ENCODE assay signal across 12 cellular contexts in the genomic region with DNA sequence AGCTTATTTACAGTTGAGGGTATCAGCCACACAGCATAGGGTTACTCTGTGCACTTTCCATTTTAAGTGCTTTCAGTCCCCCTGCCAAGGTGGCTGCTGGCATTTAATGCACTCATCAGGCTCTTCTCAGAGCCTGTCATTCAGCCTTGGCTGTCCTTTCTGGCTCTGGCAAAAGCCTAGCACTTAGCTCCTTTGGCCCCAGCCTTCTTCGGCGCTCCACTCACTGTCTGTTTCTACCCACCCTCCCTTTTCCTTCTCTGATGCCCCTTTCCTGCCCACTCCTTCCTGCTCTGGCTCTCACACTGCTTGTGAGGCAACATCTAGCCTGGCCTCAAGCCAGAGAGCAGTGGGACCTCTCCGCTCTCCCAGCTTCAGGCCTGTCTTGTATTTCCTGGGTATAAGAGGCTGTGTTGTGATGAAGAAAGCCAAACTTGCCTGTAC.
DNase-seq lines count a peak whose midpoint lies in the region; ATAC-seq and TF ChIP-seq lines count a peak whose summit lies in the region.
"Had no signal": no experiment of that assay in that cellular context is flagged by ENCODE, and none has a peak within 500 bp of the region (broad histone marks: within the 10 kb centered on the region; RNA-seq: fewer than 3 reads in every experiment).

No MANE protein-coding gene starts in this region.

- peak overlapping the region; percentile 84 to 96 (median 89) for H3K27ac ChIP-seq in gastrocnemius medialis
- H3K27ac ChIP-seq: PC-9 had no signal

- peak in 1 of 2 donors; percentile 15 for TF ChIP-seq POLR2A in gastrocnemius medialis (IDR thresholded peaks at IDR 0.05)

- no peaks in the 10 kb centered on the region for H3K9me3 ChIP-seq in gastrocnemius medialis
- H3K9me3 ChIP-seq: ascending aorta had no signal

- DNase-seq in GF-D8 (lab: John Stamatoyannopoulos, UW) (peak; percentile 95), SKM-1 (lab: John Stamatoyannopoulos, UW; ENCODE audit: unreplicated experiment) (peak; percentile 28), foreskin fibroblast (peak; percentile 26 to 55), gastrocnemius medialis (peak; percentile 70 to 80), DMS 273 (lab: John Stamatoyannopoulos, UW; ENCODE audit: unreplicated experiment) (no peak), NCI-H524 (lab: John Stamatoyannopoulos, UW) (no peak), HK-2 (ENCODE audit: unreplicated experiment) (no peak), GM19238 (ENCODE audit: insufficient read length, low spot score) (no peak)
- DNase-seq: activated CD4-positive, alpha-beta T cell treated with anti-CD3 and anti-CD28 coated beads for 48 hours; occipital lobe; PC-9 had no signal

- H3K27me3 ChIP-seq in gastrocnemius medialis = no peaks in the 10 kb centered on the region
- H3K27me3 ChIP-seq: ascending aorta had no signal

- H3K4me3 ChIP-seq in foreskin fibroblast (ENCODE audit: low read depth in 1 of 2, low read length in 2 of 2) (no peak overlapping the region), gastrocnemius medialis (peak overlapping the region; percentile 11 to 42 (median 32))
- H3K4me3 ChIP-seq: ascending aorta, PC-9 had no signal

- peak; percentile 90 to 91 for ATAC-seq in gastrocnemius medialis

- in situ Hi-C loops in gastrocnemius medialis (cut with MboI; ENCODE audit: low sequenced_read_pairs in 4 of 4) = no loop called here

- no peaks in the 10 kb centered on the region for H3K36me3 ChIP-seq in gastrocnemius medialis
- H3K36me3 ChIP-seq: ascending aorta had no signal

- intact Hi-C loops in gastrocnemius medialis (cut with DNase I; ENCODE audit: low total_unique reads) = loop anchor here (5.0 kb wide), 1 partner anchor 99 kb away; no protein-coding TSS in a partner anchor

- peaks cover 69 to 77% of the 10 kb centered on the region in 2 donors for H3K4me1 ChIP-seq in gastrocnemius medialis

- TF ChIP-seq CTCF in foreskin fibroblast (IDR thresholded peaks at IDR 0.05; ENCODE audit: low read depth, low read length) (no peak), gastrocnemius medialis (IDR thresholded peaks at IDR 0.05 in 4 of 5, conservative IDR thresholded peaks at IDR 0.05 in 1 of 5) (no peak)

Comparison
In these comparisons a context has a peak if more than half of its experiments do, and no peak if none do; other contexts are left out.
1. DNase-seq: peak in GF-D8 (single experiment), SKM-1 (single experiment), foreskin fibroblast (2 of 2) and gastrocnemius medialis (2 of 2); none in DMS 273 (single experiment), NCI-H524 (0 of 2), HK-2 (single experiment) and GM19238 (single experiment).
2. H3K4me3 ChIP-seq: peak in gastrocnemius medialis (4 of 4); none in foreskin fibroblast (0 of 2).